17 cellular contexts compared by ENCODE assay signal in the genomic region with DNA sequence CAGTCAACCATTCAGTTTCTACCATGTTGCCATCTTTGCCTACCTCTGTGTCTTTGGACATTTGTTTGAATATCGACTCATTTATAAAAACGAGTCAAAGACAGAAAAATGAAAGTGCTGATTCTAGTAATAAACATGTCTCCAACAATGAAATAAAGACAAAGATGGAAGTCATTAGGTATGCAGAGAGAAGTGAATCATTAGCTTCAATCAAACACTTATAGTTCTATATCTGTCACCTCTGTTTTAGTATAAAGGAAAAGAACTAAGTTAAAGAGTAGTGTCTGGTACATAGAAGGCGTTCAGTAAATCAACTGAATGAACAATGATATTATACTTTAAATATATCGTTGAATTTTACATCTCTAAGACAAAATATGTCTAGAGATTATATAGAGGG. TPM values are rescaled to one million over a fixed set of nuclear protein-coding genes. Genes with fewer than 3 reads are reported as not detected.
DNase-seq lines count a peak whose midpoint lies in the region; ATAC-seq, FAIRE-seq and TF ChIP-seq lines count a peak whose summit lies in the region.
"Had no signal": no experiment of that assay in that cellular context is flagged by ENCODE, and none has a peak within 500 bp of the region (broad histone marks: within the 10 kb centered on the region; RNA-seq: fewer than 3 reads in every experiment).

No MANE protein-coding gene starts in this region.

- H3K9ac ChIP-seq in endocrine pancreas (ENCODE audit: control insufficient read depth, insufficient read depth, low read length), result no peak overlapping the region

- TF ChIP-seq CTCF in A549 (IDR thresholded peaks at IDR 0.05), result no peak
- no peak for TF ChIP-seq CTCF in CD8-positive, alpha-beta T cell (IDR thresholded peaks at IDR 0.05)
- TF ChIP-seq CTCF in neutrophil (IDR thresholded peaks at IDR 0.05), result no peak

- DNase-seq in A549 (ENCODE audit: low read depth in 1 of 2, low spot score in 1 of 2) (no peak), H7 (no peak), HAP-1 (ENCODE audit: low spot score in 2 of 2) (no peak)
- DNase-seq in CD8-positive, alpha-beta T cell, result no peak
- DNase-seq: activated B cell treated with CpG ODN at 0.5 μM for 24 hours; activated naive CD4-positive, alpha-beta T cell treated with anti-CD3 and anti-CD28 coated beads for 36 hours; dorsolateral prefrontal cortex; MM.1S; NCI-H1930; NCI-H510A treated with DMSO at 0.1 percent for 48 hours; SHP77 treated with DMSO at 0.1 percent for 48 hours; T-helper 2 cell had no signal

- H3K27me3 Mint-ChIP-seq in CD8-positive, alpha-beta T cell (ENCODE audit: low read depth), result no peaks in the 10 kb centered on the region

- H3K4me3 Mint-ChIP-seq in CD8-positive, alpha-beta T cell, result peak overlapping the region; percentile 84
- H3K4me3 Mint-ChIP-seq: activated naive CD4-positive, alpha-beta T cell treated with anti-CD3 and anti-CD28 coated beads for 36 hours had no signal

- no peaks in the 10 kb centered on the region for H3K36me3 ChIP-seq in CD8-positive, alpha-beta T cell (ENCODE audit: insufficient read depth, low read length)
- no peaks in the 10 kb centered on the region for H3K36me3 ChIP-seq in endocrine pancreas (ENCODE audit: control insufficient read depth, insufficient read depth, low read length)
- H3K36me3 ChIP-seq in neutrophil, result no peaks in the 10 kb centered on the region
- no peaks in the 10 kb centered on the region for H3K36me3 ChIP-seq in H7 (replicated peaks; ENCODE audit: control insufficient read depth, insufficient read depth, low read length)
- H3K36me3 ChIP-seq in HAP-1 (replicated peaks), result no peaks in the 10 kb centered on the region
- H3K36me3 ChIP-seq: breast epithelium, heart left ventricle had no signal

- no peaks in the 10 kb centered on the region for H3K4me1 ChIP-seq in A549
- H3K4me1 ChIP-seq in CD8-positive, alpha-beta T cell (ENCODE audit: insufficient read depth, low read length), result peaks cover 16% of the 10 kb centered on the region
- H3K4me1 ChIP-seq in endocrine pancreas (ENCODE audit: control insufficient read depth, insufficient read depth, low read length), result peaks cover 9% of the 10 kb centered on the region
- peaks cover 64% of the 10 kb centered on the region in 2 experiments for H3K4me1 ChIP-seq in neutrophil (ENCODE audit: control insufficient read depth in 1 of 2, insufficient read depth in 1 of 2, low read depth in 1 of 2, low read length in 1 of 2)
- H3K4me1 ChIP-seq in HAP-1, result no peaks in the 10 kb centered on the region
- H3K4me1 ChIP-seq: breast epithelium had no signal

- no peak for TF ChIP-seq EP300 in A549 (IDR thresholded peaks at IDR 0.05)

- POLR2A ChIA-PET in A549 (lab: Yijun Ruan, JAX), result no interaction called here
- POLR2A ChIA-PET in CD8-positive, alpha-beta T cell (lab: Charles Lee), result interaction anchor here (2.8 kb wide), 1 partner anchor 8 kb away, joined by 10 read pairs; no protein-coding TSS in a partner anchor

- FAIRE-seq in A549 (lab: Jason Lieb, UNC), result no peak

- H3K4me2 ChIP-seq in A549, result no peak overlapping the region

- no peak for TF ChIP-seq RAD21 in A549 (conservative IDR thresholded peaks at IDR 0.05 in 1 of 2, IDR thresholded peaks at IDR 0.05 in 1 of 2)

- no peaks in the 10 kb centered on the region for H3K27me3 ChIP-seq in CD8-positive, alpha-beta T cell (ENCODE audit: insufficient read depth, low read length)
- H3K27me3 ChIP-seq in endocrine pancreas (ENCODE audit: control insufficient read depth, insufficient read depth, low read length), result no peaks in the 10 kb centered on the region
- H3K27me3 ChIP-seq in neutrophil, result no peaks in the 10 kb centered on the region
- H3K27me3 ChIP-seq in H7 (ENCODE audit: control insufficient read depth, insufficient read depth, low read length), result peaks cover 13% of the 10 kb centered on the region
- no peaks in the 10 kb centered on the region for H3K27me3 ChIP-seq in HAP-1 (ENCODE audit: low read depth)

- TF ChIP-seq POLR2A in A549 (IDR thresholded peaks at IDR 0.05; ENCODE audit: low read length), result no peak

- ATAC-seq in A549, result no peak
- no peak for ATAC-seq in CD8-positive, alpha-beta T cell
- no peak for ATAC-seq in GM19023 (IDR thresholded peaks at IDR 0.05; ENCODE audit: unreplicated experiment)

- H3K27ac Mint-ChIP-seq in CD8-positive, alpha-beta T cell, result no peak overlapping the region
- H3K27ac Mint-ChIP-seq: activated B cell treated with CpG ODN at 0.5 μM for 24 hours; activated naive CD4-positive, alpha-beta T cell treated with anti-CD3 and anti-CD28 coated beads for 36 hours had no signal

- H3K9me3 ChIP-seq in A549 (no peaks in the 10 kb centered on the region), endocrine pancreas (ENCODE audit: control insufficient read depth, low read length) (no peaks in the 10 kb centered on the region), neutrophil (no peaks in the 10 kb centered on the region), HAP-1 (no peaks in the 10 kb centered on the region)
- no peaks in the 10 kb centered on the region for H3K9me3 ChIP-seq in CD8-positive, alpha-beta T cell (ENCODE audit: low read length)
- H3K9me3 ChIP-seq: breast epithelium, heart left ventricle had no signal

- CTCF ChIA-PET in A549 (lab: Yijun Ruan, JAX), result interaction anchor here (0.8 to 2.7 kb wide), 3 partner anchors 22 to 37 kb away, joined by 3 to 9 read pairs (median 5); no protein-coding TSS in a partner anchor
- CTCF ChIA-PET in CD8-positive, alpha-beta T cell (lab: Charles Lee), result interaction anchor here (0.9 kb wide), 1 partner anchor 8 kb away, joined by 4 read pairs; no protein-coding TSS in a partner anchor

- H3K27ac ChIP-seq in A549 (no peak overlapping the region), neutrophil (peak overlapping the region; percentile 87)
- no peak overlapping the region for H3K27ac ChIP-seq in CD8-positive, alpha-beta T cell (ENCODE audit: low read depth, low read length)

- H3K4me3 ChIP-seq in A549 (no peak overlapping the region), endocrine pancreas (ENCODE audit: control insufficient read depth, insufficient read depth, low read length) (peak overlapping the region; percentile 38), neutrophil (ENCODE audit: low read depth in 1 of 2, low read length in 1 of 2) (peak overlapping the region; percentile 16 to 20), H7 (ENCODE audit: insufficient read depth, low read depth, low read length) (no peak overlapping the region), HAP-1 (no peak overlapping the region)
- H3K4me3 ChIP-seq in CD8-positive, alpha-beta T cell (ENCODE audit: low read depth, low read length), result no peak overlapping the region

- peaks cover 35% of the 10 kb centered on the region for H3K4me1 Mint-ChIP-seq in CD8-positive, alpha-beta T cell (ENCODE audit: low read depth)

- no peaks in the 10 kb centered on the region for H3K36me3 Mint-ChIP-seq in CD8-positive, alpha-beta T cell

- H3K9me3 Mint-ChIP-seq in CD8-positive, alpha-beta T cell, result no peaks in the 10 kb centered on the region
- H3K9me3 Mint-ChIP-seq: activated B cell treated with CpG ODN at 0.5 μM for 24 hours; activated naive CD4-positive, alpha-beta T cell treated with anti-CD3 and anti-CD28 coated beads for 36 hours had no signal

- 86% methylated on average over 4 of the region's 4 CpGs for WGBS in A549 (ENCODE audit: missing lambda C conversion rate)

- in situ Hi-C loops in HAP-1 (cut with MboI; ENCODE audit: low sequenced_read_pairs), result no loop called here

- intact Hi-C loops in CD8-positive, alpha-beta T cell (cut with DNase I, micrococcal nuclease), result loop anchor here (10.0 kb wide), 2 partner anchors 506 to 746 kb away; partner anchors contain the start of gene BCAS2 (in 1 of the 2)

TF ChIP-seq in A549, 52 proteins besides CTCF, POLR2A, EP300 and RAD21:
- TF ChIP-seq RFX5 (IDR thresholded peaks at IDR 0.05), result no peak
- TF ChIP-seq CBX2 (IDR thresholded peaks at IDR 0.05; ENCODE audit: borderline replicate concordance, low read depth), result no peak
- peak; percentile 6 for TF ChIP-seq MAFK (IDR thresholded peaks at IDR 0.05; ENCODE audit: partially characterized antibody)

RNA-seq across cellular contexts. Expression of gene TSPAN2, which starts 1.7 kb away (rescaled TPM):
- polyA plus RNA-seq in A549 (2011; rRNA removed) (1.4 and 1.7 TPM in 2 replicates), A549 (2017; fragmentation: RNase III; extraction: RNeasy Plus Mini Kit Qiagen cat#74134 plus additional on column Dnase treatment) (2.1 to 3.2 TPM (median 2.7 TPM) in 3 replicates)
- 0.30 and 0.58 TPM in 2 replicates for polyA plus RNA-seq in A549 (2012; cell fraction: cytosol; rRNA removed)
- polyA plus RNA-seq in A549 (2012; cell fraction: nucleus; rRNA removed), result 0.16 and 0.24 TPM in 2 replicates
- polyA minus RNA-seq in A549 (2011; rRNA and poly(A)+ RNA removed), result 0.29 and 1.4 TPM in 2 replicates
- total RNA-seq in CD8-positive, alpha-beta T cell, result under 1 TPM; 0.43 to 0.72 TPM
- 5.1 and 5.3 TPM in 2 replicates for total RNA-seq in H7 (2014; rRNA removed; shearing (Covaris generic))

Comparison
In these comparisons a context has a peak if more than half of its experiments do, and no peak if none do; other contexts are left out.
1. H3K4me3 ChIP-seq: peak in endocrine pancreas (single experiment) and neutrophil (2 of 2); none in A549 (single experiment), CD8-positive, alpha-beta T cell (single experiment), H7 (single experiment) and HAP-1 (single experiment).